Comparison of ENCODE assay signal across 16 cellular contexts in genomic region chr17:57423541-57423940, GRCh38.
DNase-seq lines count a peak whose midpoint lies in the region; ATAC-seq and TF ChIP-seq lines count a peak whose summit lies in the region.
"Had no signal": no experiment of that assay in that cellular context is flagged by ENCODE, and none has a peak within 500 bp of the region (broad histone marks: within the 10 kb centered on the region; RNA-seq: fewer than 3 reads in every experiment).

No MANE protein-coding gene starts in this region.

- peaks cover 4% of the 10 kb centered on the region; the same call in 1 of the 2 replicates for H3K9me3 ChIP-seq in BLaER1
- H3K9me3 ChIP-seq in HCT116 (ENCODE audit: control insufficient read depth in 1 of 2, insufficient read depth in 1 of 2, low read depth in 1 of 2, low read length in 2 of 2), result no peaks in the 10 kb centered on the region

- H3K9me2 ChIP-seq in HCT116 (ENCODE audit: insufficient read depth), result no peaks in the 10 kb centered on the region

- H3K4me3 ChIP-seq in BLaER1 (no peak overlapping the region), HCT116 (replicated peaks in 1 of 2; ENCODE audit: low read depth in 1 of 2, low read length in 2 of 2) (no peak overlapping the region; a peak in 1 of 4 replicates)
- H3K4me3 ChIP-seq: GM23248 had no signal

- no peaks in the 10 kb centered on the region for H3K27me3 Mint-ChIP-seq in activated T-helper 1 cell treated with anti-CD3 and anti-CD28 coated beads, Interleukin-12 subunit alpha, Interleukin-12 subunit beta, Interleukin-2, Interleukin-4 antibody, amounts not matched to agents 30 ng/mL and 10 ng/mL and 1 ng/mL, durations not matched to agents 14 hours and 24 hours and 36 hours (ENCODE audit: insufficient read depth)
- H3K27me3 Mint-ChIP-seq in nephron (ENCODE audit: low read depth), result peaks cover 9% of the 10 kb centered on the region

- TF ChIP-seq RAD21 in HCT116 (IDR thresholded peaks at IDR 0.05; ENCODE audit: low read depth), result no peak

- H3K27ac ChIP-seq in BLaER1 (0 out of 2 replicates have a peak overlapping the region, but pooled peaks have one; percentile 21), HCT116 (ENCODE audit: low read depth, low read length) (peak overlapping the region; percentile 78)
- H3K27ac ChIP-seq: GM23248 had no signal

- H4K20me1 ChIP-seq in BLaER1, result peaks cover 100% of the 10 kb centered on the region
- H4K20me1 ChIP-seq in HCT116 (ENCODE audit: insufficient read depth), result no peaks in the 10 kb centered on the region

- intact Hi-C loops in HCT116 (cut with micrococcal nuclease), result loop anchor here (5.0 kb wide), 1 partner anchor 171 kb away; no protein-coding TSS in a partner anchor
- intact Hi-C loops in activated T-helper 1 cell treated with anti-CD3 and anti-CD28 coated beads, Interleukin-12 subunit alpha, Interleukin-12 subunit beta, Interleukin-2, Interleukin-4 antibody, amounts not matched to agents 30 ng/mL and 10 ng/mL and 1 ng/mL, durations not matched to agents 14 hours and 24 hours and 36 hours (cut with micrococcal nuclease), result no loop called here

- peak overlapping the region; percentile 32 for H3K27ac Mint-ChIP-seq in activated T-helper 1 cell treated with anti-CD3 and anti-CD28 coated beads, Interleukin-12 subunit alpha, Interleukin-12 subunit beta, Interleukin-2, Interleukin-4 antibody, amounts not matched to agents 30 ng/mL and 10 ng/mL and 1 ng/mL, durations not matched to agents 14 hours and 24 hours and 36 hours
- peak overlapping the region in 2 of 3 experiments; percentile 19 to 20 for H3K27ac Mint-ChIP-seq in nephron

- POLR2A ChIA-PET in HCT116 (lab: Charles Lee), result no interaction called here

- no peak overlapping the region for H3K4me3 Mint-ChIP-seq in activated T-helper 1 cell treated with anti-CD3 and anti-CD28 coated beads, Interleukin-12 subunit alpha, Interleukin-12 subunit beta, Interleukin-2, Interleukin-4 antibody, amounts not matched to agents 30 ng/mL and 10 ng/mL and 1 ng/mL, durations not matched to agents 14 hours and 24 hours and 36 hours
- no peak overlapping the region for H3K4me3 Mint-ChIP-seq in nephron

- H3K4me2 ChIP-seq in BLaER1, result peak overlapping the region; percentile 80
- peak overlapping the region; percentile 79 for H3K4me2 ChIP-seq in HCT116 (ENCODE audit: low read length)

- peaks cover 48% of the 10 kb centered on the region for H3K4me1 Mint-ChIP-seq in activated T-helper 1 cell treated with anti-CD3 and anti-CD28 coated beads, Interleukin-12 subunit alpha, Interleukin-12 subunit beta, Interleukin-2, Interleukin-4 antibody, amounts not matched to agents 30 ng/mL and 10 ng/mL and 1 ng/mL, durations not matched to agents 14 hours and 24 hours and 36 hours (ENCODE audit: low read depth)
- H3K4me1 Mint-ChIP-seq in nephron, result peaks cover 24% of the 10 kb centered on the region

- H3K9ac ChIP-seq in BLaER1 (no peak overlapping the region), HCT116 (ENCODE audit: low read length) (peak overlapping the region; percentile 15; the same call in 1 of the 2 replicates)
- H3K9ac ChIP-seq: GM23248 had no signal

- H3K27me3 ChIP-seq in BLaER1, result no peaks in the 10 kb centered on the region
- no peaks in the 10 kb centered on the region for H3K27me3 ChIP-seq in HCT116 (ENCODE audit: insufficient read depth, low read length)

- TF ChIP-seq POLR2A in HCT116 (IDR thresholded peaks at IDR 0.05; ENCODE audit: borderline replicate concordance, extremely low read depth, insufficient read depth, insufficient read length), result no peak

- H3K79me2 ChIP-seq in HCT116 (ENCODE audit: insufficient read depth, low read length), result peaks cover 9% of the 10 kb centered on the region; the same call in 1 of the 2 replicates

- DNase-seq in HCT116 (ENCODE audit: low read depth, low spot score) (no peak), LoVo (ENCODE audit: low spot score) (no peak), HK-2 (ENCODE audit: unreplicated experiment) (no peak), SHP77 treated with DMSO at 0.1 percent for 48 hours (lab: John Stamatoyannopoulos, UW) (no peak)
- no peak for DNase-seq in activated T-helper 1 cell treated with anti-CD3 and anti-CD28 coated beads, Interleukin-12 subunit alpha, Interleukin-12 subunit beta, Interleukin-2, Interleukin-4 antibody, amounts not matched to agents 30 ng/mL and 10 ng/mL and 1 ng/mL, durations not matched to agents 14 hours and 24 hours and 36 hours (ENCODE audit: low spot score)
- DNase-seq: Calu3, DMS53, GM23248, HCEC 1CT, NCI-H1436 treated with DMSO at 0.1 percent for 48 hours, NCI-H2081, NCI-H774 had no signal

- RAD21 ChIA-PET in HCT116 (lab: Charles Lee; ENCODE audit: low non-redundant PET in 1 of 2, low total read pairs in 2 of 2, uncharacterized antibody in 2 of 2, unreplicated experiment in 2 of 2), result interaction anchor here (1.2 to 1.4 kb wide), 2 partner anchors 17 kb away, joined by 3 read pairs; no protein-coding TSS in a partner anchor

- H3K36me3 ChIP-seq in BLaER1 (peaks cover 83% of the 10 kb centered on the region), HCT116 (ENCODE audit: control insufficient read depth in 1 of 2, insufficient read depth in 2 of 2, low read length in 2 of 2) (no peaks in the 10 kb centered on the region)

- H3K9me3 Mint-ChIP-seq in activated T-helper 1 cell treated with anti-CD3 and anti-CD28 coated beads, Interleukin-12 subunit alpha, Interleukin-12 subunit beta, Interleukin-2, Interleukin-4 antibody, amounts not matched to agents 30 ng/mL and 10 ng/mL and 1 ng/mL, durations not matched to agents 14 hours and 24 hours and 36 hours, result no peaks in the 10 kb centered on the region
- no peaks in the 10 kb centered on the region for H3K9me3 Mint-ChIP-seq in nephron

- TF ChIP-seq CTCF in HCT116 (IDR thresholded peaks at IDR 0.05 in 2 of 3, conservative IDR thresholded peaks at IDR 0.05 in 1 of 3; ENCODE audit: borderline replicate concordance in 1 of 3, insufficient read depth in 1 of 3, low read depth in 2 of 3, low read length in 2 of 3), result no peak
- TF ChIP-seq CTCF in nephron (IDR thresholded peaks at IDR 0.05; ENCODE audit: unreplicated experiment in 3 of 3), result no peak

- H3K4me1 ChIP-seq in BLaER1, result peaks cover 84% of the 10 kb centered on the region
- peaks cover 71 to 73% of the 10 kb centered on the region in 2 experiments for H3K4me1 ChIP-seq in HCT116 (ENCODE audit: control insufficient read depth in 1 of 2, insufficient read depth in 2 of 2, low read length in 2 of 2)

- CTCF ChIA-PET in HCT116 (lab: Charles Lee), result interaction anchor here (1.1 to 1.7 kb wide), 4 partner anchors 12 to 180 kb away, joined by 3 to 6 read pairs (median 4); no protein-coding TSS in a partner anchor

- H3K36me3 Mint-ChIP-seq in activated T-helper 1 cell treated with anti-CD3 and anti-CD28 coated beads, Interleukin-12 subunit alpha, Interleukin-12 subunit beta, Interleukin-2, Interleukin-4 antibody, amounts not matched to agents 30 ng/mL and 10 ng/mL and 1 ng/mL, durations not matched to agents 14 hours and 24 hours and 36 hours (ENCODE audit: low read depth), result peaks cover 28% of the 10 kb centered on the region
- peaks cover 14% of the 10 kb centered on the region for H3K36me3 Mint-ChIP-seq in nephron (ENCODE audit: low read depth)

- ATAC-seq in HCT116 (no peak), GM19328 (IDR thresholded peaks at IDR 0.05; ENCODE audit: unreplicated experiment) (no peak)
- ATAC-seq: Panc1 had no signal

- BruUV-seq in HCT116 (replicated peaks; lab: Mats Ljungman, UMichigan), result no TSS peak

- H2AFZ ChIP-seq in HCT116 (ENCODE audit: low read depth, low read length, poor library complexity, severe bottlenecking), result no peak overlapping the region
- H2AFZ ChIP-seq: GM23248 had no signal

TF ChIP-seq in HCT116, 20 proteins besides CTCF, POLR2A, EP300 and RAD21:
- TF ChIP-seq ELF1 (IDR thresholded peaks at IDR 0.05; ENCODE audit: borderline replicate concordance, low read depth), result no peak
- no peak for TF ChIP-seq TCF7L2 (IDR thresholded peaks at IDR 0.05; ENCODE audit: borderline replicate concordance, extremely low read depth, insufficient read depth, insufficient read length)
- no peak for TF ChIP-seq EZH2 (IDR thresholded peaks at IDR 0.05)
- TF ChIP-seq POLR2AphosphoS5 (IDR thresholded peaks at IDR 0.05; ENCODE audit: low read depth, low read length), result no peak
- TF ChIP-seq JUND (IDR thresholded peaks at IDR 0.05), result 0 out of 2 replicates have a peak, but pooled peaks have one; percentile 7
